2 cellular contexts compared by ENCODE assay signal in the genomic region with DNA sequence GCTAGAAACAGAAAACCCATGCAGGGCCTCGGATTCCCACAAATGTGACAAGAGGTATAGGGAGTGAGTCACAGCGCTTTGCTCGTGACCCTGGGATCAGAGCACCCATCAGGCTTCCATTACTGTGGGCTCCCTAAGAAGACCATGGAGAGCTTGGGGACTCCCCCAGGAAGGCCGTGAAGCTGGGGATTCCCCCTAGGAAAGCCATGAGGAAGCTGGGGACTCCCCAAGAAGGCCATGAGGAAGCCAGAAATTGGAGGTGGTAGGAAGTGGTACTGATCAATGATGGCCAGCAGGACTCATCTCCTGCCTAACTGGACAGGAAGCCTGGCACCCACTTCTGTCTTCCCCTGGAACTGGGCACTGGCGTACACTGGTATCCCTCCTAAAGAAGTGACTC.
A peak's percentile ranks its signal among the peaks of the same experiment; 100 is the strongest.
TF ChIP-seq lines count a peak whose summit lies in the region.

No MANE protein-coding gene starts in this region.

TF ChIP-seq in GM12891, 5 proteins besides CTCF, POLR2A, EP300 and RAD21:
- TF ChIP-seq POU2F2 (IDR thresholded peaks at IDR 0.05; ENCODE audit: low read depth, low read length) = no peak
- no peak for TF ChIP-seq TAF1 (IDR thresholded peaks at IDR 0.05; ENCODE audit: low read depth, low read length)
- TF ChIP-seq SPI1 (IDR thresholded peaks at IDR 0.05; ENCODE audit: low read depth, low read length) = peak; percentile 26; the same call in 1 of the 2 replicates
- TF ChIP-seq POLR2AphosphoS5 (IDR thresholded peaks at IDR 0.05; ENCODE audit: low read depth, low read length) = no peak
- no peak for TF ChIP-seq PAX5 (IDR thresholded peaks at IDR 0.05; ENCODE audit: insufficient read depth, low read length, severe bottlenecking)

TF ChIP-seq in HepG2, 621 proteins besides CTCF, POLR2A, EP300 and RAD21:
- TF ChIP-seq, protein P1, sequence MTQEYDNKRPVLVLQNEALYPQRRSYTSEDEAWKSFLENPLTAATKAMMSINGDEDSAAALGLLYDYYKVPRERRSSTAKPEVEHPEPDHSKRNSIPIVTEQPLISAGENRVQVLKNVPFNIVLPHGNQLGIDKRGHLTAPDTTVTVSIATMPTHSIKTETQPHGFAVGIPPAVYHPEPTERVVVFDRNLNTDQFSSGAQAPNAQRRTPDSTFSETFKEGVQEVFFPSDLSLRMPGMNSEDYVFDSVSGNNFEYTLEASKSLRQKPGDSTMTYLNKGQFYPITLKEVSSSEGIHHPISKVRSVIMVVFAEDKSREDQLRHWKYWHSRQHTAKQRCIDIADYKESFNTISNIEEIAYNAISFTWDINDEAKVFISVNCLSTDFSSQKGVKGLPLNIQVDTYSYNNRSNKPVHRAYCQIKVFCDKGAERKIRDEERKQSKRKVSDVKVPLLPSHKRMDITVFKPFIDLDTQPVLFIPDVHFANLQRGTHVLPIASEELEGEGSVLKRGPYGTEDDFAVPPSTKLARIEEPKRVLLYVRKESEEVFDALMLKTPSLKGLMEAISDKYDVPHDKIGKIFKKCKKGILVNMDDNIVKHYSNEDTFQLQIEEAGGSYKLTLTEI (CRISPR knock-in tag; conservative IDR thresholded peaks at IDR 0.05) = no peak
- TF ChIP-seq, protein P2, sequence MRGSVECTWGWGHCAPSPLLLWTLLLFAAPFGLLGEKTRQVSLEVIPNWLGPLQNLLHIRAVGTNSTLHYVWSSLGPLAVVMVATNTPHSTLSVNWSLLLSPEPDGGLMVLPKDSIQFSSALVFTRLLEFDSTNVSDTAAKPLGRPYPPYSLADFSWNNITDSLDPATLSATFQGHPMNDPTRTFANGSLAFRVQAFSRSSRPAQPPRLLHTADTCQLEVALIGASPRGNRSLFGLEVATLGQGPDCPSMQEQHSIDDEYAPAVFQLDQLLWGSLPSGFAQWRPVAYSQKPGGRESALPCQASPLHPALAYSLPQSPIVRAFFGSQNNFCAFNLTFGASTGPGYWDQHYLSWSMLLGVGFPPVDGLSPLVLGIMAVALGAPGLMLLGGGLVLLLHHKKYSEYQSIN (CRISPR knock-in tag; IDR thresholded peaks at IDR 0.05; ENCODE audit: borderline replicate concordance) = no peak
- no peak for TF ChIP-seq PCBP1 (IDR thresholded peaks at IDR 0.05; ENCODE audit: borderline replicate concordance, low read depth, low read length)
- no peak for TF ChIP-seq ZNF496 (CRISPR knock-in tag; IDR thresholded peaks at IDR 0.05; ENCODE audit: insufficient replicate concordance)
- TF ChIP-seq LBX2 (CRISPR knock-in tag; IDR thresholded peaks at IDR 0.05; ENCODE audit: borderline replicate concordance) = no peak
- TF ChIP-seq NFRKB (IDR thresholded peaks at IDR 0.05) = no peak
- TF ChIP-seq ZNF143 (CRISPR knock-in tag; IDR thresholded peaks at IDR 0.05) = no peak
- TF ChIP-seq CBX2 (IDR thresholded peaks at IDR 0.05; ENCODE audit: low read depth, low read length) = no peak
- TF ChIP-seq CBX2 (CRISPR knock-in tag; IDR thresholded peaks at IDR 0.05; ENCODE audit: low read depth) = no peak
- no peak for TF ChIP-seq ZNF768 (CRISPR knock-in tag; IDR thresholded peaks at IDR 0.05)
- TF ChIP-seq ARID3A (IDR thresholded peaks at IDR 0.05; ENCODE audit: low read depth, low read length) = no peak
- TF ChIP-seq KLF15 (CRISPR knock-in tag; IDR thresholded peaks at IDR 0.05; ENCODE audit: borderline replicate concordance) = no peak
- TF ChIP-seq ZNF263 (CRISPR knock-in tag; IDR thresholded peaks at IDR 0.05) = no peak
- no peak for TF ChIP-seq HOXA9 (CRISPR knock-in tag; IDR thresholded peaks at IDR 0.05; ENCODE audit: borderline replicate concordance)
- no peak for TF ChIP-seq ZNF260 (CRISPR knock-in tag; IDR thresholded peaks at IDR 0.05; ENCODE audit: borderline replicate concordance, low read depth)
- TF ChIP-seq USF2 (IDR thresholded peaks at IDR 0.05; ENCODE audit: low read depth, low read length) = no peak
- no peak for TF ChIP-seq USF2 (CRISPR knock-in tag; IDR thresholded peaks at IDR 0.05; ENCODE audit: borderline replicate concordance)
- TF ChIP-seq ZNF513 (CRISPR knock-in tag; conservative IDR thresholded peaks at IDR 0.05) = no peak
- TF ChIP-seq ZNF251 (CRISPR knock-in tag; IDR thresholded peaks at IDR 0.05) = no peak
- TF ChIP-seq ZNF788 (CRISPR knock-in tag; IDR thresholded peaks at IDR 0.05; ENCODE audit: borderline replicate concordance) = no peak
- TF ChIP-seq, protein P3, sequence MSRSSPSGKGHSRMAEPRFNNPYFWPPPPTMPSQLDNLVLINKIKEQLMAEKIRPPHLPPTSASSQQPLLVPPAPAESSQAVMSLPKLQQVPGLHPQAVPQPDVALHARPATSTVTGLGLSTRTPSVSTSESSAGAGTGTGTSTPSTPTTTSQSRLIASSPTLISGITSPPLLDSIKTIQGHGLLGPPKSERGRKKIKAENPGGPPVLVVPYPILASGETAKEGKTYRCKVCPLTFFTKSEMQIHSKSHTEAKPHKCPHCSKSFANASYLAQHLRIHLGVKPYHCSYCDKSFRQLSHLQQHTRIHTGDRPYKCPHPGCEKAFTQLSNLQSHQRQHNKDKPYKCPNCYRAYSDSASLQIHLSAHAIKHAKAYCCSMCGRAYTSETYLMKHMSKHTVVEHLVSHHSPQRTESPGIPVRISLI (CRISPR knock-in tag; IDR thresholded peaks at IDR 0.05; ENCODE audit: borderline replicate concordance) = no peak
- no peak for TF ChIP-seq SOX6 (IDR thresholded peaks at IDR 0.05)
- no peak for TF ChIP-seq SOX6 (CRISPR knock-in tag; IDR thresholded peaks at IDR 0.05)
